In genomic region chr2:10547011-10547410, GRCh38 we compare ENCODE assay signal across 20 cellular contexts.
DNase-seq lines count a peak whose midpoint lies in the region; ATAC-seq and TF ChIP-seq lines count a peak whose summit lies in the region.
"Had no signal": no experiment of that assay in that cellular context is flagged by ENCODE, and none has a peak within 500 bp of the region (broad histone marks: within the 10 kb centered on the region; RNA-seq: fewer than 3 reads in every experiment).

No MANE protein-coding gene starts in this region.

- no peak overlapping the region for H3K27ac ChIP-seq in IMR-90 (ENCODE audit: insufficient read depth, low read length)
- no peak overlapping the region for H3K27ac ChIP-seq in brain microvascular endothelial cell
- H3K27ac ChIP-seq in trophoblast cell (ENCODE audit: low read depth, low read length) = no peak overlapping the region
- no peak overlapping the region for H3K27ac ChIP-seq in A673 (ENCODE audit: low read depth, low read length, poor library complexity, severe bottlenecking)
- H3K27ac ChIP-seq: gastroesophageal sphincter, prostate gland, upper lobe of left lung had no signal

- TF ChIP-seq RAD21 in IMR-90 (IDR thresholded peaks at IDR 0.05; ENCODE audit: low read length) = no peak

- H3K27me3 ChIP-seq in IMR-90 (ENCODE audit: control insufficient read depth, insufficient read depth, low read length) (peaks cover 17% of the 10 kb centered on the region), brain microvascular endothelial cell (replicated peaks) (no peaks in the 10 kb centered on the region), trophoblast cell (ENCODE audit: insufficient read depth, low read length) (no peaks in the 10 kb centered on the region), A673 (replicated peaks; ENCODE audit: insufficient read depth, low read depth, low read length, poor library complexity) (no peaks in the 10 kb centered on the region)
- H3K27me3 ChIP-seq: upper lobe of left lung had no signal

- CTCF ChIA-PET in activated CD4-positive, alpha-beta memory T cell treated with anti-CD3 and anti-CD28 coated beads for 36 hours (lab: Charles Lee) = no interaction called here
- CTCF ChIA-PET in activated CD4-positive, alpha-beta memory T cell treated with anti-CD3 and anti-CD28 coated beads, Interleukin-2, amount 10 ng/mL, durations not matched to agents 7 days and 5 days (lab: Charles Lee) = no interaction called here
- CTCF ChIA-PET in IMR-90 (lab: Yijun Ruan, JAX) = interaction anchor here (0.6 kb wide), 1 partner anchor 820 kb away, joined by 4 read pairs; no protein-coding TSS in a partner anchor
- CTCF ChIA-PET in A673 (lab: Charles Lee) = no interaction called here

- H3K4ac ChIP-seq in IMR-90 (ENCODE audit: low read depth, low read length) (no peak overlapping the region), trophoblast cell (ENCODE audit: low read depth, low read length) (no peak overlapping the region)

- H2BK5ac ChIP-seq in IMR-90 (ENCODE audit: low read depth, low read length, poor library complexity, severe bottlenecking) (no peak overlapping the region), trophoblast cell (ENCODE audit: low read depth, low read length, poor library complexity) (no peak overlapping the region)

- POLR2A ChIA-PET in activated CD4-positive, alpha-beta memory T cell treated with anti-CD3 and anti-CD28 coated beads for 36 hours (lab: Charles Lee) = no interaction called here
- POLR2A ChIA-PET in activated CD4-positive, alpha-beta memory T cell treated with anti-CD3 and anti-CD28 coated beads, Interleukin-2, amount 10 ng/mL, durations not matched to agents 7 days and 5 days (lab: Charles Lee) = interaction anchor here (1.3 kb wide), 1 partner anchor 107 kb away, joined by 5 read pairs; no protein-coding TSS in a partner anchor
- POLR2A ChIA-PET in IMR-90 (lab: Charles Lee; ENCODE audit: unreplicated experiment) (no interaction called here), A673 (lab: Charles Lee; ENCODE audit: low non-redundant PET) (no interaction called here)

- peaks cover 17% of the 10 kb centered on the region for H3K4me1 Mint-ChIP-seq in activated CD4-positive, alpha-beta memory T cell treated with anti-CD3 and anti-CD28 coated beads for 36 hours (ENCODE audit: low read depth)
- H3K4me1 Mint-ChIP-seq in activated CD4-positive, alpha-beta memory T cell treated with anti-CD3 and anti-CD28 coated beads, Interleukin-2, amount 10 ng/mL, durations not matched to agents 7 days and 5 days = peaks cover 40% of the 10 kb centered on the region

- H3K27ac Mint-ChIP-seq in activated CD4-positive, alpha-beta memory T cell treated with anti-CD3 and anti-CD28 coated beads for 36 hours = no peak overlapping the region
- H3K27ac Mint-ChIP-seq in activated CD4-positive, alpha-beta memory T cell treated with anti-CD3 and anti-CD28 coated beads, Interleukin-2, amount 10 ng/mL, durations not matched to agents 7 days and 5 days = no peak overlapping the region
- H3K27ac Mint-ChIP-seq: CD4-positive, alpha-beta T cell; GM23338; stimulated activated naive B cell treated with anti-CD40 and anti-IgM and Interleukin-4, amounts not matched to agents 10 μg/mL and 1 μg/mL and 100 μg/mL, for 72 hours had no signal

- TF ChIP-seq CTCF in IMR-90 (conservative IDR thresholded peaks at IDR 0.05; ENCODE audit: low read depth, low read length) = no peak
- no peak for TF ChIP-seq CTCF in brain microvascular endothelial cell (IDR thresholded peaks at IDR 0.05; ENCODE audit: low read depth, low read length, missing control alignments)
- TF ChIP-seq CTCF in A673 (conservative IDR thresholded peaks at IDR 0.05; ENCODE audit: low read depth, low read length) = no peak

- BruUV-seq in IMR-90 (replicated peaks; lab: Mats Ljungman, UMichigan) (no TSS peak), A673 (replicated peaks; lab: Mats Ljungman, UMichigan) (no TSS peak)

- no peak overlapping the region for H2BK15ac ChIP-seq in IMR-90 (ENCODE audit: low read depth, low read length)

- WGBS in IMR-90 (ENCODE audit: extremely low coverage in 2 of 2, insufficient read length in 1 of 2), 2 experiments = 20% methylated on average over 1 of the region's 7 CpGs; no CpG with 5 or more reads in 1 of the 2 experiments
- no CpG with 5 or more reads among the region's 7 CpGs for WGBS in trophoblast cell (ENCODE audit: extremely low coverage, insufficient coverage, insufficient read length)

- H2BK120ac ChIP-seq in IMR-90 (ENCODE audit: low read depth, low read length) (no peak overlapping the region), trophoblast cell (ENCODE audit: insufficient read depth, low read length, poor library complexity) (no peak overlapping the region)

- H2AK5ac ChIP-seq in IMR-90 (ENCODE audit: low read depth, low read length) (no peak overlapping the region), trophoblast cell (ENCODE audit: low read length) (no peak overlapping the region)

- no peak overlapping the region for H2AK9ac ChIP-seq in IMR-90 (replicated peaks; ENCODE audit: low read depth, low read length, poor library complexity)

- H3K36me3 ChIP-seq in IMR-90 (ENCODE audit: control insufficient read depth, insufficient read depth, low read length) = no peaks in the 10 kb centered on the region
- no peaks in the 10 kb centered on the region for H3K36me3 ChIP-seq in brain microvascular endothelial cell (replicated peaks)
- no peaks in the 10 kb centered on the region for H3K36me3 ChIP-seq in trophoblast cell (ENCODE audit: control insufficient read depth in 1 of 2, insufficient read depth in 2 of 2, low read length in 2 of 2)
- no peaks in the 10 kb centered on the region for H3K36me3 ChIP-seq in A673 (ENCODE audit: insufficient read depth, low read length, poor library complexity, severe bottlenecking)
- H3K36me3 ChIP-seq: gastroesophageal sphincter, prostate gland, upper lobe of left lung had no signal

- no peaks in the 10 kb centered on the region for H4K20me1 ChIP-seq in IMR-90 (ENCODE audit: insufficient read depth, low read length)

- H3K9me3 ChIP-seq in IMR-90 (ENCODE audit: control insufficient read depth, insufficient read depth, low read length) = no peaks in the 10 kb centered on the region; the same call in 1 of the 2 replicates
- H3K9me3 ChIP-seq in trophoblast cell (ENCODE audit: insufficient read depth, low read depth, low read length) = peaks cover 2% of the 10 kb centered on the region
- no peaks in the 10 kb centered on the region for H3K9me3 ChIP-seq in A673 (ENCODE audit: low read depth, low read length, poor library complexity, severe bottlenecking)
- H3K9me3 ChIP-seq: gastroesophageal sphincter, prostate gland, upper lobe of left lung had no signal

- peak; percentile 26 for DNase-seq in activated CD4-positive, alpha-beta memory T cell treated with anti-CD3 and anti-CD28 coated beads for 36 hours
- no peak for DNase-seq in activated CD4-positive, alpha-beta memory T cell treated with anti-CD3 and anti-CD28 coated beads, Interleukin-2, amount 10 ng/mL, durations not matched to agents 7 days and 5 days
- DNase-seq in IMR-90 (peak; percentile 58), brain microvascular endothelial cell (peak; percentile 21), trophoblast cell (peak; percentile 94 to 97), COR-L47 (lab: John Stamatoyannopoulos, UW) (no peak), A673 (ENCODE audit: low spot score) (no peak)
- DNase-seq: activated effector memory CD4-positive, alpha-beta T cell treated with anti-CD3 and anti-CD28 coated beads, Interleukin-2, amount 50 U/mL, for 16 hours; anterior cingulate cortex; CD4-positive, alpha-beta T cell; NCI-H2029; NCI-H524 treated with DMSO at 0.1 percent for 48 hours; stimulated activated naive B cell treated with anti-CD40 and anti-IgM and Interleukin-4, amounts not matched to agents 10 μg/mL and 1 μg/mL and 100 μg/mL, for 72 hours; upper lobe of left lung had no signal

- no peaks in the 10 kb centered on the region; the same call in 1 of the 2 replicates for H3K9me1 ChIP-seq in IMR-90 (ENCODE audit: insufficient read depth, low read length)

- no peak overlapping the region for H2BK20ac ChIP-seq in IMR-90 (ENCODE audit: low read depth, low read length)

- no peak for TF ChIP-seq POLR2A in IMR-90 (IDR thresholded peaks at IDR 0.05; ENCODE audit: low read depth, low read length)

- H3K4me3 Mint-ChIP-seq in activated CD4-positive, alpha-beta memory T cell treated with anti-CD3 and anti-CD28 coated beads for 36 hours = no peak overlapping the region
- no peak overlapping the region for H3K4me3 Mint-ChIP-seq in activated CD4-positive, alpha-beta memory T cell treated with anti-CD3 and anti-CD28 coated beads, Interleukin-2, amount 10 ng/mL, durations not matched to agents 7 days and 5 days
- H3K4me3 Mint-ChIP-seq: CD4-positive, alpha-beta T cell; GM23338; stimulated activated naive B cell treated with anti-CD40 and anti-IgM and Interleukin-4, amounts not matched to agents 10 μg/mL and 1 μg/mL and 100 μg/mL, for 72 hours had no signal

- H3K36me3 Mint-ChIP-seq in activated CD4-positive, alpha-beta memory T cell treated with anti-CD3 and anti-CD28 coated beads for 36 hours = no peaks in the 10 kb centered on the region
- H3K36me3 Mint-ChIP-seq in activated CD4-positive, alpha-beta memory T cell treated with anti-CD3 and anti-CD28 coated beads, Interleukin-2, amount 10 ng/mL, durations not matched to agents 7 days and 5 days (ENCODE audit: low read depth) = no peaks in the 10 kb centered on the region
- H3K36me3 Mint-ChIP-seq: naive thymus-derived CD8-positive, alpha-beta T cell; stimulated activated naive B cell treated with anti-CD40 and anti-IgM and Interleukin-4, amounts not matched to agents 10 μg/mL and 1 μg/mL and 100 μg/mL, for 72 hours had no signal

- H4K5ac ChIP-seq in IMR-90 (ENCODE audit: low read depth, low read length) = no peak overlapping the region

- H3K18ac ChIP-seq in IMR-90 (ENCODE audit: low read depth, low read length) (no peak overlapping the region), trophoblast cell (ENCODE audit: low read length) (no peak overlapping the region)

- no peak overlapping the region for H3K14ac ChIP-seq in IMR-90 (replicated peaks; ENCODE audit: low read depth, low read length)
- H3K14ac ChIP-seq in trophoblast cell (ENCODE audit: low read length) = no peak overlapping the region

- H3K23ac ChIP-seq in IMR-90 (ENCODE audit: low read depth, low read length) (no peak overlapping the region), trophoblast cell (ENCODE audit: low read length) (no peak overlapping the region)

- no peak overlapping the region for H2BK12ac ChIP-seq in trophoblast cell (ENCODE audit: low read length)

- dilution Hi-C loops in IMR-90 (cut with HindIII; ENCODE audit: low sequenced_read_pairs, unreplicated experiment) = no loop called here

- no peak overlapping the region for H4K12ac ChIP-seq in trophoblast cell (ENCODE audit: low read depth, low read length)

- H3K9ac ChIP-seq in IMR-90 (ENCODE audit: low read depth, low read length) (no peak overlapping the region), trophoblast cell (ENCODE audit: low read length) (no peak overlapping the region)

- H4K8ac ChIP-seq in IMR-90 (ENCODE audit: low read depth in 2 of 2, low read length in 2 of 2) = no peak overlapping the region
- H4K8ac ChIP-seq in trophoblast cell (ENCODE audit: low read depth, low read length) = no peak overlapping the region

- no peaks in the 10 kb centered on the region for H3K79me2 ChIP-seq in trophoblast cell (ENCODE audit: control insufficient read depth, insufficient read depth, low read length, poor library complexity)

- in situ Hi-C loops in IMR-90 (cut with MboI; ENCODE audit: low sequenced_read_pairs) = no loop called here
- in situ Hi-C loops in brain microvascular endothelial cell (cut with HindIII; ENCODE audit: low pct_ligation_motif_present, low sequenced_read_pairs) = no loop called here

- H3K27me3 Mint-ChIP-seq in activated CD4-positive, alpha-beta memory T cell treated with anti-CD3 and anti-CD28 coated beads for 36 hours = peaks cover 28% of the 10 kb centered on the region
- H3K27me3 Mint-ChIP-seq in activated CD4-positive, alpha-beta memory T cell treated with anti-CD3 and anti-CD28 coated beads, Interleukin-2, amount 10 ng/mL, durations not matched to agents 7 days and 5 days = peaks cover 33% of the 10 kb centered on the region

- intact Hi-C loops in activated CD4-positive, alpha-beta memory T cell treated with anti-CD3 and anti-CD28 coated beads for 36 hours (cut with micrococcal nuclease) = no loop called here
- intact Hi-C loops in IMR-90 (cut with micrococcal nuclease) (no loop called here), A673 (cut with micrococcal nuclease; ENCODE audit: unreplicated experiment) (no loop called here)

- no peaks in the 10 kb centered on the region for H3K9me3 Mint-ChIP-seq in activated CD4-positive, alpha-beta memory T cell treated with anti-CD3 and anti-CD28 coated beads for 36 hours
- no peaks in the 10 kb centered on the region for H3K9me3 Mint-ChIP-seq in activated CD4-positive, alpha-beta memory T cell treated with anti-CD3 and anti-CD28 coated beads, Interleukin-2, amount 10 ng/mL, durations not matched to agents 7 days and 5 days
- H3K9me3 Mint-ChIP-seq: CD4-positive, alpha-beta T cell; GM23338; naive thymus-derived CD8-positive, alpha-beta T cell had no signal

- no peaks in the 10 kb centered on the region for H3K79me1 ChIP-seq in IMR-90 (ENCODE audit: low read depth in 1 of 2, low read length in 2 of 2)
- H3K79me1 ChIP-seq in trophoblast cell (ENCODE audit: low read length) = no peaks in the 10 kb centered on the region

- H2AFZ ChIP-seq in IMR-90 (replicated peaks; ENCODE audit: low read length, poor library complexity) (no peak overlapping the region), trophoblast cell (ENCODE audit: insufficient read depth, low read length, poor library complexity) (no peak overlapping the region)
- H2AFZ ChIP-seq: GM23338 had no signal

- H3K4me2 ChIP-seq in IMR-90 (ENCODE audit: low read depth, low read length) (no peak overlapping the region), trophoblast cell (ENCODE audit: low read length) (no peak overlapping the region)
- H3K4me2 ChIP-seq: GM23338 had no signal

- no peak overlapping the region for H3K4me3 ChIP-seq in IMR-90 (ENCODE audit: insufficient read depth, low read depth, low read length)
- no peak overlapping the region for H3K4me3 ChIP-seq in brain microvascular endothelial cell (ENCODE audit: low read depth, low read length)
- H3K4me3 ChIP-seq in trophoblast cell (ENCODE audit: low read depth, low read length) = no peak overlapping the region
- no peak overlapping the region for H3K4me3 ChIP-seq in A673 (ENCODE audit: low read depth, low read length, poor library complexity, severe bottlenecking)
- H3K4me3 ChIP-seq: gastroesophageal sphincter, GM23338, lung, prostate gland, upper lobe of left lung had no signal

- no peak overlapping the region for H3K56ac ChIP-seq in IMR-90 (ENCODE audit: extremely low read depth, insufficient read depth, low read length)

- H3K4me1 ChIP-seq in IMR-90 (ENCODE audit: control insufficient read depth, insufficient read depth, low read length) (no peaks in the 10 kb centered on the region), trophoblast cell (ENCODE audit: control insufficient read depth in 1 of 2, insufficient read depth in 2 of 2, low read length in 2 of 2) (peaks cover 3 to 21% of the 10 kb centered on the region in 2 experiments), A673 (ENCODE audit: insufficient read depth, low read length, poor library complexity, severe bottlenecking) (no peaks in the 10 kb centered on the region)
- H3K4me1 ChIP-seq: prostate gland had no signal

- H4K91ac ChIP-seq in IMR-90 (ENCODE audit: insufficient read depth, low read depth, low read length) = no peak overlapping the region
- H4K91ac ChIP-seq in trophoblast cell (ENCODE audit: low read depth, low read length) = no peak overlapping the region

- ATAC-seq in IMR-90 (ENCODE audit: low read depth) (peak; percentile 24; the same call in 1 of the 2 replicates), GM18520 (IDR thresholded peaks at IDR 0.05; ENCODE audit: unreplicated experiment) (no peak)
- ATAC-seq: gastroesophageal sphincter; naive thymus-derived CD8-positive, alpha-beta T cell had no signal

Comparison
In these comparisons a context has a peak if more than half of its experiments do, and no peak if none do; other contexts are left out.
1. DNase-seq: peak in activated CD4-positive, alpha-beta memory T cell treated with anti-CD3 and anti-CD28 coated beads for 36 hours (single experiment), IMR-90 (single experiment), brain microvascular endothelial cell (single experiment) and trophoblast cell (2 of 2); none in activated CD4-positive, alpha-beta memory T cell treated with anti-CD3 and anti-CD28 coated beads, Interleukin-2, amount 10 ng/mL, durations not matched to agents 7 days and 5 days (single experiment), COR-L47 (single experiment) and A673 (single experiment).